Comparison of ENCODE assay signal across 18 cellular contexts in the genomic region with DNA sequence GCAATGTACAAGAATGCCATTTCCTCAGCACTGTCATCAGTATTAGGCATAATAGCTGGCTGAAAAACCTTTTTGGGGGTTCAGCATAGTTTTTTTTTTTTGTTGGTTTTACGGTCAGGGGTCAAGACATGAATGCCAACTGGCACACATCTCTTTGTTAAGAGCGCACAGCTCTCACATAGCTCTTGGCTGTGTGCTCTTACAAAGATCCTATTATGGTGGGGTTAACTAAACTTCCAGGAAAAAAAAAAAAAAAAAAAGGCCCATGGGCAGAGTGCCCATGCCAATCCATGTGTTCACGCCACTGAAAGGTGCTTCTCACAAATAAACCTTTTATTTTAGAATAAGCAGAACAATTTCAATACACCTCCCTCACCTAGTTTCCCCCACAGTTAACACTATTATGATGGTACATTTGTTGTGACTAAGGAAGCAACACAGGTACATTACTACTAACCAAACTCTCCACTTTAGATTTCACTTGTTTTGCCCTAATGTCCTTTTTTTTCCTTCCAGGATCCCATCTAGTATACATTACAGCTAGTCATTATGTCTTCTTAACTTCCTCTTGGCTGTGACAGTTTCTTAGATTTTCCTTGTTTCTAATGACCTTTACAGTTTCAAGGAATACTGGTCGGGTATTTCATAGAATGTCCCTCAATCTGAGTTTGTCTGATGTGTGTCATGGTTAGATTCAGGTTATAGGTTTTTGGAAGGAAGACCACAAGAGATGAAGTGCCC. TPM values are rescaled to one million over a fixed set of nuclear protein-coding genes. Genes with fewer than 3 reads are reported as not detected.
DNase-seq lines count a peak whose midpoint lies in the region; ATAC-seq and TF ChIP-seq lines count a peak whose summit lies in the region.
"Had no signal": no experiment of that assay in that cellular context is flagged by ENCODE, and none has a peak within 500 bp of the region (broad histone marks: within the 10 kb centered on the region; RNA-seq: fewer than 3 reads in every experiment).

No MANE protein-coding gene starts in this region.

- peak overlapping the region; percentile 28 for H3K27ac Mint-ChIP-seq in memory B cell

- H2AFZ ChIP-seq in mammary epithelial cell (ENCODE audit: low read depth, low read length) = no peak overlapping the region

- CTCF ChIA-PET in mammary epithelial cell (lab: Charles Lee; ENCODE audit: low non-redundant PET) = no interaction called here

- 60% methylated on average over 4 of the region's 4 CpGs for WGBS in mammary epithelial cell (ENCODE audit: low coverage, missing lambda C conversion rate)

- in situ Hi-C loops in mammary epithelial cell (cut with MboI; ENCODE audit: low sequenced_read_pairs in 2 of 2) = no loop called here

- TF ChIP-seq CTCF in mammary epithelial cell (conservative IDR thresholded peaks at IDR 0.05 in 1 of 2, IDR thresholded peaks at IDR 0.05 in 1 of 2; ENCODE audit: extremely low read depth in 1 of 2, insufficient read depth in 1 of 2, low read depth in 1 of 2, low read length in 2 of 2) (no peak), breast epithelium (IDR thresholded peaks at IDR 0.05) (no peak)

- no peak overlapping the region for H3K4me3 ChIP-seq in mammary epithelial cell (replicated peaks in 1 of 3; ENCODE audit: insufficient read depth in 1 of 3, low read depth in 2 of 3, low read length in 3 of 3)
- H3K4me3 ChIP-seq in breast epithelium = no peak overlapping the region

- no peaks in the 10 kb centered on the region for H4K20me1 ChIP-seq in mammary epithelial cell (ENCODE audit: insufficient read depth, low read length)

- H3K36me3 Mint-ChIP-seq in memory B cell = peaks cover 18% of the 10 kb centered on the region

- ATAC-seq in memory B cell (ENCODE audit: low read depth) = no peak
- ATAC-seq: HepG2 had no signal

- intact Hi-C loops in mammary epithelial cell (cut with micrococcal nuclease) (no loop called here), breast epithelium (cut with DNase I; ENCODE audit: low total_unique reads) (no loop called here)

- H3K27me3 ChIP-seq in mammary epithelial cell (ENCODE audit: insufficient read depth, low read length) (no peaks in the 10 kb centered on the region), breast epithelium (no peaks in the 10 kb centered on the region)
- H3K27me3 ChIP-seq: BE2C had no signal

- H3K9me3 Mint-ChIP-seq in memory B cell = no peaks in the 10 kb centered on the region
- H3K9me3 Mint-ChIP-seq: CD4-positive, alpha-beta memory T cell had no signal

- H3K36me3 ChIP-seq in mammary epithelial cell (ENCODE audit: insufficient read depth, low read length) (peaks cover 16% of the 10 kb centered on the region), breast epithelium (no peaks in the 10 kb centered on the region)
- H3K36me3 ChIP-seq: BE2C had no signal

- no peaks in the 10 kb centered on the region for H3K27me3 Mint-ChIP-seq in memory B cell
- H3K27me3 Mint-ChIP-seq: CD4-positive, alpha-beta memory T cell had no signal

- dilution Hi-C loops in mammary epithelial cell (cut with HindIII; ENCODE audit: low sequenced_read_pairs) = no loop called here

- H3K27ac ChIP-seq in mammary epithelial cell (ENCODE audit: insufficient read depth, low read depth, low read length) (no peak overlapping the region), breast epithelium (peak overlapping the region in 1 of 2 donors; percentile 57), epithelial cell of prostate (peak overlapping the region; percentile 75)
- H3K27ac ChIP-seq: 22Rv1 had no signal

- H3K4me2 ChIP-seq in mammary epithelial cell (ENCODE audit: insufficient read depth, low read depth, low read length) = no peak overlapping the region

- no peak overlapping the region for H3K4me3 Mint-ChIP-seq in memory B cell
- H3K4me3 Mint-ChIP-seq: CD4-positive, alpha-beta memory T cell had no signal

- H3K9ac ChIP-seq in mammary epithelial cell (ENCODE audit: insufficient read depth, low read length) = no peak overlapping the region

- TSS peak; percentile 8 for BruUV-seq in mammary epithelial cell (replicated peaks; lab: Mats Ljungman, UMichigan)

- H3K79me2 ChIP-seq in mammary epithelial cell (ENCODE audit: insufficient read depth, low read length) = no peaks in the 10 kb centered on the region

- DNase-seq in mammary epithelial cell (no peak), breast epithelium (ENCODE audit: low spot score in 2 of 2) (no peak), epithelial cell of prostate (ENCODE audit: low read depth, low spot score) (no peak), memory B cell (ENCODE audit: low spot score in 2 of 2) (no peak), NCI-H524 treated with DMSO at 0.1 percent for 48 hours (lab: John Stamatoyannopoulos, UW) (no peak), GF-D8 (lab: John Stamatoyannopoulos, UW) (no peak), UCSD-AML1 (lab: John Stamatoyannopoulos, UW; ENCODE audit: unreplicated experiment) (no peak), T-helper 1 cell (no peak)
- DNase-seq: BE2C; CD4-positive, alpha-beta memory T cell; DMS 273 treated with DMSO at 0.1 percent for 48 hours; KG1; NCI-H1436 treated with DMSO at 0.1 percent for 48 hours; NCI-H2029 treated with DMSO at 0.1 percent for 48 hours; NCI-H82; SHP77 treated with DMSO at 0.1 percent for 48 hours had no signal

- no peaks in the 10 kb centered on the region for H3K4me1 Mint-ChIP-seq in memory B cell

- H3K4me1 ChIP-seq in mammary epithelial cell (ENCODE audit: insufficient read depth, low read length) (no peaks in the 10 kb centered on the region), breast epithelium (no peaks in the 10 kb centered on the region)
- H3K4me1 ChIP-seq: BE2C had no signal

- H3K9me3 ChIP-seq in mammary epithelial cell (replicated peaks; ENCODE audit: insufficient read depth, low read length) (no peaks in the 10 kb centered on the region), breast epithelium (no peaks in the 10 kb centered on the region)
- H3K9me3 ChIP-seq: BE2C had no signal

- TF ChIP-seq POLR2A in breast epithelium (IDR thresholded peaks at IDR 0.05) = no peak

RNA-seq across cellular contexts. Expression of gene C2orf74, which starts 56.3 kb away (rescaled TPM):
- 10 to 100 TPM in 1 of 2 donors, 1 to 10 TPM in 1; 2.7 to 13.3 TPM for total RNA-seq in mammary epithelial cell
- polyA plus RNA-seq in mammary epithelial cell = 19.2 TPM
- 35.2 TPM for polyA minus RNA-seq in mammary epithelial cell
- 10 to 100 TPM; 15.7 to 40.5 (median 19.8) TPM for total RNA-seq in breast epithelium
